ENCODE assay signal across 8 cellular contexts in genomic region chr17:7548585-7549400, GRCh38. TPM values are rescaled to one million over a fixed set of nuclear protein-coding genes. Genes with fewer than 3 reads are reported as not detected.
DNase-seq lines count a peak whose midpoint lies in the region; ATAC-seq and TF ChIP-seq lines count a peak whose summit lies in the region.

A gene with protein sequence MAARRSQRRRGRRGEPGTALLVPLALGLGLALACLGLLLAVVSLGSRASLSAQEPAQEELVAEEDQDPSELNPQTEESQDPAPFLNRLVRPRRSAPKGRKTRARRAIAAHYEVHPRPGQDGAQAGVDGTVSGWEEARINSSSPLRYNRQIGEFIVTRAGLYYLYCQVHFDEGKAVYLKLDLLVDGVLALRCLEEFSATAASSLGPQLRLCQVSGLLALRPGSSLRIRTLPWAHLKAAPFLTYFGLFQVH (plus strand): TSS chr17:7549058. CDS start chr17:7549154, 96 bp downstream.

- H3K4me3 ChIP-seq in uterus, result peak within 1 kb of the TSS; percentile 47 to 88

- H3K9me3 ChIP-seq in uterus, result no peaks in the 10 kb centered on the region

- DNase-seq in EH (ENCODE audit: low read depth) (peak; percentile 62), NCI-H460 (ENCODE audit: extremely low read depth, low read depth) (peak; percentile 24), head of caudate nucleus (peak in 41 of 42 donors; percentile 18 to 83 (median 66)), occipital lobe (lab: John Stamatoyannopoulos, UW) (peak; percentile 21), uterus (peak; percentile 66 to 68)
- DNase-seq in activated naive CD4-positive, alpha-beta T cell treated with anti-CD3 and anti-CD28 coated beads for 36 hours, result peak; percentile 69

- H3K9me3 Mint-ChIP-seq in activated naive CD4-positive, alpha-beta T cell treated with anti-CD3 and anti-CD28 coated beads for 36 hours, result no peaks in the 10 kb centered on the region

- peaks cover 47% of the 10 kb centered on the region for H3K4me1 Mint-ChIP-seq in activated naive CD4-positive, alpha-beta T cell treated with anti-CD3 and anti-CD28 coated beads for 36 hours (ENCODE audit: low read depth)

- H3K27ac ChIP-seq in uterus, result peak within 1 kb of the TSS; percentile 89 to 95

- H3K4me3 Mint-ChIP-seq in activated naive CD4-positive, alpha-beta T cell treated with anti-CD3 and anti-CD28 coated beads for 36 hours, result peak within 1 kb of the TSS; percentile 77

- no peaks in the 10 kb centered on the region for H3K27me3 ChIP-seq in uterus

- intact Hi-C loops in activated naive CD4-positive, alpha-beta T cell treated with anti-CD3 and anti-CD28 coated beads for 36 hours (cut with micrococcal nuclease), result loop anchor here (1.0 to 2.0 kb wide), 4 partner anchors 13 to 113 kb away; partner anchors contain the start of genes POLR2A, SENP3 and TMEM102
- intact Hi-C loops in head of caudate nucleus (cut with DNase I), result no loop called here
- intact Hi-C loops in uterus (cut with DNase I; ENCODE audit: low total_unique reads), result no loop called here

- peak within 1 kb of the TSS; percentile 33 for H3K27ac Mint-ChIP-seq in activated naive CD4-positive, alpha-beta T cell treated with anti-CD3 and anti-CD28 coated beads for 36 hours

- TF ChIP-seq POLR2A in uterus (IDR thresholded peaks at IDR 0.05), result peak in 1 of 2 donors; percentile 9

- H3K27me3 Mint-ChIP-seq in activated naive CD4-positive, alpha-beta T cell treated with anti-CD3 and anti-CD28 coated beads for 36 hours (ENCODE audit: low read depth), result no peaks in the 10 kb centered on the region

- no peaks in the 10 kb centered on the region for H3K36me3 ChIP-seq in uterus

- CTCF ChIA-PET in activated naive CD4-positive, alpha-beta T cell treated with anti-CD3 and anti-CD28 coated beads for 36 hours (lab: Charles Lee), result interaction anchor here (0.6 to 2.5 kb wide), 5 partner anchors 12 to 292 kb away, joined by 3 to 14 read pairs (median 5); no protein-coding TSS in a partner anchor

- ATAC-seq in HG03521 (IDR thresholded peaks at IDR 0.05; ENCODE audit: unreplicated experiment) (no peak), HG03565 (IDR thresholded peaks at IDR 0.05; ENCODE audit: unreplicated experiment) (no peak)

- TF ChIP-seq CTCF in uterus (IDR thresholded peaks at IDR 0.05), result peak in 3 of 4 experiments; percentile 7 to 44 (median 31)

- peaks cover 0 to 5% of the 10 kb centered on the region in 2 donors for H3K4me1 ChIP-seq in uterus

- no peaks in the 10 kb centered on the region for H3K36me3 Mint-ChIP-seq in activated naive CD4-positive, alpha-beta T cell treated with anti-CD3 and anti-CD28 coated beads for 36 hours (ENCODE audit: low read depth)

RNA-seq across cellular contexts. Expression of the gene that starts here (rescaled TPM):
- 6.9 and 8.1 TPM in 2 replicates for total RNA-seq in NCI-H460 (2014; rRNA removed; shearing (Covaris generic))
- polyA plus RNA-seq in NCI-H460 (2014; cell fraction: nucleus; rRNA removed), result 1.7 and 3.9 TPM in 2 replicates
- 1 to 10 TPM; 5.8 to 7.4 TPM for total RNA-seq in activated naive CD4-positive, alpha-beta T cell treated with anti-CD3 and anti-CD28 coated beads for 36 hours
- total RNA-seq in occipital lobe, result 3.3 TPM
- 10 to 100 TPM; 15.3 to 63.1 (median 33.7) TPM for total RNA-seq in uterus
